In genomic region chr9:37255944-37256862, GRCh38 we compare ENCODE assay signal across 16 cellular contexts.
"Had no signal": no experiment of that assay in that cellular context is flagged by ENCODE, and none has a peak within 500 bp of the region (broad histone marks: within the 10 kb centered on the region; RNA-seq: fewer than 3 reads in every experiment).

No MANE protein-coding gene starts in this region.

- H3K4me3 ChIP-seq: dorsolateral prefrontal cortex, left lung, sigmoid colon, testis had no signal

- H3K27ac ChIP-seq: dorsolateral prefrontal cortex, left lung, sigmoid colon, testis had no signal

- H3K9me3 ChIP-seq: left lung, sigmoid colon, testis had no signal

- H3K36me3 ChIP-seq: left lung, sigmoid colon had no signal

- DNase-seq: activated CD4-positive, alpha-beta T cell treated with anti-CD3 and anti-CD28 coated beads, Interleukin-2, amount 50 U/mL, for 1 hour; activated CD4-positive, CD25-positive, alpha-beta regulatory T cell; activated effector memory CD4-positive, alpha-beta T cell treated with anti-CD3 and anti-CD28 coated beads, Interleukin-2, amount 50 U/mL, for 16 hours; activated T-cell treated with anti-CD3 and anti-CD28 coated beads, Interleukin-2, amount 50 U/mL, for 1 hour; aorta; dorsolateral prefrontal cortex; head of caudate nucleus; islet precursor cell; left lung; mesenchymal stem cell; nephron progenitor cell; sigmoid colon; stimulated activated CD4-positive, alpha-beta T cell treated with anti-CD3 and anti-CD28 coated beads, Interleukin-2, amount 100 ng/mL, for 24 hours; stimulated activated naive CD4-positive, alpha-beta T cell treated with Interleukin-2 at 50 U/mL for 16 hours; T-helper 17 cell; testis had no signal

- H3K27me3 ChIP-seq: dorsolateral prefrontal cortex, left lung, sigmoid colon, testis had no signal

- H3K4me1 ChIP-seq: sigmoid colon, testis had no signal
